ENCODE assay signal across 12 cellular contexts in the genomic region with DNA sequence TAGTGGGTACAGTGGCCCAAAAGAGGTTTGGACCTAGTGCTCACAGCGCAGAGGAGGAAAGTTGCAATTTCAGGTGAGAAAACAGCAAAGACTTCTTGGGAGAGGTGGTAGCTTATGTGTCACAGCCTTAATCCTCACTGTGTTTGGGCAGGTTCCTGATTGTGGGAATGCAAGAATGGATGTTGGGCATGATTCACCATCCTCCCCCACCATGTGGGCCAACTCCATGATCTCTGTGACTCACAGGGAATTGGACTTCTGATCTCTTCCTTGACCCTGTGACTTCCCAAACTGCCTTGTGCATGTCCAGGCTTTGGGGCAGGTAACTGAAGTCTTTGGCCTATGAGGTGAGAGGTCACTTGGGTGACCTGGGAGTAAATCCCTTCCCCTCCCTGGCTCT. TPM values are rescaled to one million over a fixed set of nuclear protein-coding genes. Genes with fewer than 3 reads are reported as not detected.
DNase-seq lines count a peak whose midpoint lies in the region; ATAC-seq and TF ChIP-seq lines count a peak whose summit lies in the region.
"Had no signal": no experiment of that assay in that cellular context is flagged by ENCODE, and none has a peak within 500 bp of the region (broad histone marks: within the 10 kb centered on the region; RNA-seq: fewer than 3 reads in every experiment).

No MANE protein-coding gene starts in this region.

- H3K27ac ChIP-seq in SK-N-SH (ENCODE audit: low read depth in 2 of 2, low read length in 1 of 2) (no peak overlapping the region), sigmoid colon (no peak overlapping the region), right cardiac atrium (ENCODE audit: low read length) (no peak overlapping the region)
- H3K27ac ChIP-seq: 22Rv1, HL-60 had no signal

- no peaks in the 10 kb centered on the region for H3K36me3 ChIP-seq in SK-N-SH (replicated peaks in 1 of 2; ENCODE audit: control insufficient read depth in 1 of 2, insufficient read depth in 2 of 2, low read length in 1 of 2)
- H3K36me3 ChIP-seq in MG63: no peaks in the 10 kb centered on the region
- H3K36me3 ChIP-seq in sigmoid colon: no peaks in the 10 kb centered on the region

- no peak overlapping the region for H2AFZ ChIP-seq in SK-N-SH (ENCODE audit: low read depth)

- H4K20me1 ChIP-seq in SK-N-SH (ENCODE audit: insufficient read depth): no peaks in the 10 kb centered on the region

- H3K4me2 ChIP-seq in SK-N-SH: peak overlapping the region; percentile 93; the same call in 1 of the 2 replicates

- CTCF ChIA-PET in SK-N-SH (lab: Yijun Ruan, JAX): no interaction called here

- no peak for TF ChIP-seq CTCF in SK-N-SH (IDR thresholded peaks at IDR 0.05)
- no peak for TF ChIP-seq CTCF in epithelial cell of proximal tubule (conservative IDR thresholded peaks at IDR 0.05; ENCODE audit: low read depth, low read length)
- no peak for TF ChIP-seq CTCF in sigmoid colon (IDR thresholded peaks at IDR 0.05)

- POLR2A ChIA-PET in SK-N-SH (lab: Yijun Ruan, JAX): no interaction called here

- TF ChIP-seq EP300 in SK-N-SH (IDR thresholded peaks at IDR 0.05; ENCODE audit: borderline replicate concordance in 1 of 2, low read depth in 1 of 2, low read length in 1 of 2) (no peak), sigmoid colon (IDR thresholded peaks at IDR 0.05) (no peak)

- H3K4me1 ChIP-seq in SK-N-SH (ENCODE audit: control insufficient read depth in 1 of 2, insufficient read depth in 2 of 2, low read depth in 1 of 2, low read length in 1 of 2) (peaks cover 5 to 15% of the 10 kb centered on the region in 2 experiments; a peak in 1 of 4 replicates), sigmoid colon (peaks cover 0 to 29% (median 17%) of the 10 kb centered on the region in 4 donors), right cardiac atrium (ENCODE audit: control insufficient read depth, insufficient read depth, low read length) (no peaks in the 10 kb centered on the region)

- H3K27me3 ChIP-seq in SK-N-SH (ENCODE audit: insufficient read depth) (no peaks in the 10 kb centered on the region), MG63 (0 out of 2 replicates have a peak, but pooled peaks cover 3% of the 10 kb centered on the region), sigmoid colon (no peaks in the 10 kb centered on the region), right cardiac atrium (ENCODE audit: control insufficient read depth, insufficient read depth) (no peaks in the 10 kb centered on the region)

- H3K4me3 ChIP-seq in SK-N-SH (ENCODE audit: low read depth in 2 of 2, low read length in 1 of 2): no peak overlapping the region
- H3K4me3 ChIP-seq in MG63: no peak overlapping the region
- H3K4me3 ChIP-seq in epithelial cell of proximal tubule (ENCODE audit: low read depth, low read length): no peak overlapping the region
- no peak overlapping the region for H3K4me3 ChIP-seq in sigmoid colon
- no peak overlapping the region for H3K4me3 ChIP-seq in right cardiac atrium (ENCODE audit: low read length)

- H3K9ac ChIP-seq in SK-N-SH: no peak overlapping the region

- WGBS in SK-N-SH (ENCODE audit: low lambda C conversion rate): 100% methylated on average over 1 of the region's 1 CpG
- 96 to 97% methylated on average over 1 of the region's 1 CpG for WGBS in sigmoid colon, 2 donors
- 98% methylated on average over 1 of the region's 1 CpG for WGBS in right cardiac atrium

- no peak for DNase-seq in SK-N-SH
- DNase-seq in MG63: peak; percentile 74
- peak; percentile 59 for DNase-seq in epithelial cell of proximal tubule (ENCODE audit: low read depth)
- peak; percentile 38 for DNase-seq in sigmoid colon
- DNase-seq in right cardiac atrium: no peak
- DNase-seq in iPS-NIHi7 (ENCODE audit: extremely low spot score): no peak
- DNase-seq: NCI-H2029 had no signal

- ATAC-seq in SK-N-SH treated with all-trans-retinoic acid at 6 μM for 48 hours (no peak), right cardiac atrium (no peak), HG03439 (IDR thresholded peaks at IDR 0.05; ENCODE audit: unreplicated experiment) (no peak)
- ATAC-seq: activated T-helper 17 cell treated with anti-CD3 and anti-CD28 coated beads, Interleukin-2, amount 50 U/mL, for 72 hours had no signal

- no peak for TF ChIP-seq POLR2A in sigmoid colon (IDR thresholded peaks at IDR 0.05)

- H3K79me2 ChIP-seq in SK-N-SH (ENCODE audit: insufficient read depth): peaks cover 20% of the 10 kb centered on the region

- H3K9me3 ChIP-seq in SK-N-SH: no peaks in the 10 kb centered on the region
- peaks cover 3% of the 10 kb centered on the region; the same call in 1 of the 2 replicates for H3K9me3 ChIP-seq in MG63
- no peaks in the 10 kb centered on the region for H3K9me3 ChIP-seq in sigmoid colon
- H3K9me3 ChIP-seq in right cardiac atrium (ENCODE audit: control insufficient read depth, low read length): no peaks in the 10 kb centered on the region

- intact Hi-C loops in sigmoid colon (cut with DNase I): loop anchor here (5.0 to 10.0 kb wide), 5 partner anchors 147 to 422 kb away; no protein-coding TSS in a partner anchor
- intact Hi-C loops in right cardiac atrium (cut with DNase I): loop anchor here in 2 of 4 donors (5.0 to 10.0 kb wide), 3 partner anchors 73 to 420 kb away; no protein-coding TSS in a partner anchor

- H3F3A ChIP-seq in SK-N-SH (replicated peaks; ENCODE audit: insufficient read depth): peaks cover 2% of the 10 kb centered on the region

- TF ChIP-seq RAD21 in SK-N-SH (IDR thresholded peaks at IDR 0.05; ENCODE audit: low read length): no peak

- H3K9me2 ChIP-seq in SK-N-SH: no peaks in the 10 kb centered on the region

TF ChIP-seq in SK-N-SH, 30 proteins besides CTCF, POLR2A, EP300 and RAD21:
- TF ChIP-seq RXRA (IDR thresholded peaks at IDR 0.05; ENCODE audit: borderline replicate concordance, low read depth) (0 out of 2 replicates have a peak, but pooled peaks have one; percentile 20), FOSL2 (IDR thresholded peaks at IDR 0.05; ENCODE audit: borderline replicate concordance, low read depth) (peak; percentile 76), TCF12 (IDR thresholded peaks at IDR 0.05) (peak; percentile 37; the same call in 1 of the 2 replicates), JUND (IDR thresholded peaks at IDR 0.05) (peak; percentile 64), FOXJ3 (CRISPR knock-in tag; IDR thresholded peaks at IDR 0.05) (no peak)
TF ChIP-seq in SK-N-SH: peak in this region for 4.

TF ChIP-seq in SK-N-SH treated with all-trans-retinoic acid at 6 μM for 48 hours, 23 proteins besides CTCF, POLR2A, EP300 and RAD21:
- no peak for TF ChIP-seq ZNF565 (CRISPR knock-in tag; conservative IDR thresholded peaks at IDR 0.05; ENCODE audit: low read depth)

RNA-seq across cellular contexts. Expression of gene CHST11, which starts 1.8 kb away (rescaled TPM):
- polyA plus RNA-seq in SK-N-SH (2012; rRNA removed) (12.7 and 18.6 TPM in 2 replicates), sigmoid colon (10 to 100 TPM in 1 of 3 donors, 1 to 10 TPM in 1, under 1 TPM in 1; 0.60 to 10.2 (median 2.1) TPM), right cardiac atrium (3.1 TPM)
- polyA plus RNA-seq in SK-N-SH (2012; cell fraction: cytosol; rRNA removed): 7.7 and 8.4 TPM in 2 replicates
- polyA plus RNA-seq in SK-N-SH (2012; cell fraction: nucleus; rRNA removed): 14.7 and 29.8 TPM in 2 replicates
- total RNA-seq in MG63 (2014; rRNA removed; shearing (Covaris generic); ENCODE audit: low replicate concordance): 0.07 and 0.13 TPM in 2 replicates
- total RNA-seq in epithelial cell of proximal tubule (33.8 and 44.3 TPM in 2 replicates), sigmoid colon (10 to 100 TPM in 2 of 4 donors, 1 to 10 TPM in 2; 9.9 to 22.8 (median 13.6) TPM), right cardiac atrium (10 to 100 TPM in 2 of 4 donors, 1 to 10 TPM in 2; 7.2 to 11.8 (median 10.5) TPM)

Comparison
In these comparisons a context has a peak if more than half of its experiments do, and no peak if none do; other contexts are left out.
1. DNase-seq: peak in MG63 (single experiment), epithelial cell of proximal tubule (single experiment) and sigmoid colon (single experiment); none in SK-N-SH (single experiment), right cardiac atrium (0 of 3) and iPS-NIHi7 (single experiment).